26 cellular contexts compared by ENCODE assay signal in the genomic region with DNA sequence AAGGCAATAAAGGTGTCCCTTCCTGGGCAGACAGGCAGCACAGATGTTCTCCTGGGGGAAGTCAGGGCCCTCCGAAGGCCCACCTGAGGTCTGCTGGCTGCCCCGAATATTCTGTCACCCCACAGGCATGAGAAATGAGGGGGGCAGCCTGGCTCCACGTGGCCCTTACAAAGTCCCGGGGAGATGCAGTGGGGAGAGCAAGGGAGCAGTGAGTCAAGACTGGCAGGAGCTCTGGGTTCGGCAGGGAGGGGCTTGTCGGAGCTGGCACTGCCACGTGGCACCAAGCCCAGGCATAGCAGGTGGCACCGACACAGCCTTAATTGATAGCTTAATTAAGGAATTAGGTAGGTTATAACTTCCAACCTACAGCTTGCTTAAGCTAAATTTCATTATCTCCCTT.
A peak's percentile ranks its signal among the peaks of the same experiment; 100 is the strongest.
DNase-seq lines count a peak whose midpoint lies in the region; ATAC-seq and TF ChIP-seq lines count a peak whose summit lies in the region.
"Had no signal": no experiment of that assay in that cellular context is flagged by ENCODE, and none has a peak within 500 bp of the region (broad histone marks: within the 10 kb centered on the region; RNA-seq: fewer than 3 reads in every experiment).

No MANE protein-coding gene starts in this region.

- H3K4me3 ChIP-seq in SU-DHL-6 (ENCODE audit: insufficient read depth, low read length, poor library complexity, severe bottlenecking): no peak overlapping the region
- H3K4me3 ChIP-seq: esophagus muscularis mucosa, heart left ventricle, right atrium auricular region, smooth muscle cell had no signal

- H3K4me3 Mint-ChIP-seq in memory B cell (peak overlapping the region; percentile 7), nephron progenitor cell (no peak overlapping the region)
- H3K4me3 Mint-ChIP-seq: activated naive CD4-positive, alpha-beta T cell treated with anti-CD3 and anti-CD28 coated beads for 36 hours; endodermal cell had no signal

- TF ChIP-seq CTCF in SU-DHL-6 (IDR thresholded peaks at IDR 0.05; ENCODE audit: insufficient read depth, low read length, poor library complexity, severe bottlenecking) (no peak), nephron progenitor cell (IDR thresholded peaks at IDR 0.05) (no peak)

- H3K36me3 ChIP-seq in SU-DHL-6 (ENCODE audit: low read length): no peaks in the 10 kb centered on the region
- H3K36me3 ChIP-seq: esophagus muscularis mucosa, heart left ventricle, right atrium auricular region had no signal

- no peaks in the 10 kb centered on the region for H3K9me2 ChIP-seq in SU-DHL-6 (replicated peaks; ENCODE audit: insufficient read depth, low read length)

- H3K9ac ChIP-seq in SU-DHL-6 (ENCODE audit: low read length): no peak overlapping the region; the same call in 1 of the 2 replicates

- H3K9me3 Mint-ChIP-seq in memory B cell (no peaks in the 10 kb centered on the region), nephron progenitor cell (no peaks in the 10 kb centered on the region)
- H3K9me3 Mint-ChIP-seq: activated naive CD4-positive, alpha-beta T cell treated with anti-CD3 and anti-CD28 coated beads for 36 hours; endodermal cell had no signal

- ATAC-seq in memory B cell (ENCODE audit: low read depth): no peak
- ATAC-seq: heart left ventricle had no signal

- H2AFZ ChIP-seq in SU-DHL-6 (ENCODE audit: low read depth, low read length, severe bottlenecking): no peak overlapping the region

- no peaks in the 10 kb centered on the region for H3K27me3 ChIP-seq in SU-DHL-6 (ENCODE audit: low read length)
- H3K27me3 ChIP-seq: right atrium auricular region had no signal

- no peak overlapping the region for H3K27ac ChIP-seq in SU-DHL-6 (ENCODE audit: low read depth, low read length)
- H3K27ac ChIP-seq: 22Rv1, C4-2B, esophagus muscularis mucosa, heart left ventricle, right atrium auricular region had no signal

- H3K79me2 ChIP-seq in SU-DHL-6 (ENCODE audit: insufficient read depth, low read length): no peaks in the 10 kb centered on the region

- H3K36me3 Mint-ChIP-seq in memory B cell (no peaks in the 10 kb centered on the region), nephron progenitor cell (ENCODE audit: low read depth) (no peaks in the 10 kb centered on the region)

- H3K27ac Mint-ChIP-seq in memory B cell (no peak overlapping the region), nephron progenitor cell (no peak overlapping the region)
- H3K27ac Mint-ChIP-seq: activated naive CD4-positive, alpha-beta T cell treated with anti-CD3 and anti-CD28 coated beads for 36 hours; endodermal cell had no signal

- H3F3A ChIP-seq in SU-DHL-6 (ENCODE audit: insufficient read depth): no peaks in the 10 kb centered on the region

- H3K4me2 ChIP-seq in SU-DHL-6 (ENCODE audit: low read depth, low read length, poor library complexity, severe bottlenecking): peak overlapping the region; percentile 60
- H3K4me2 ChIP-seq: smooth muscle cell had no signal

- H3K4me1 Mint-ChIP-seq in memory B cell (peaks cover 21% of the 10 kb centered on the region), nephron progenitor cell (peaks cover 15% of the 10 kb centered on the region)
- H3K4me1 Mint-ChIP-seq: endodermal cell had no signal

- H3K9me3 ChIP-seq in SU-DHL-6 (ENCODE audit: insufficient read depth, low read length): no peaks in the 10 kb centered on the region
- H3K9me3 ChIP-seq: esophagus muscularis mucosa, heart left ventricle, right atrium auricular region had no signal

- no peaks in the 10 kb centered on the region for H4K20me1 ChIP-seq in SU-DHL-6 (ENCODE audit: low read depth, low read length)

- H3K27me3 Mint-ChIP-seq in memory B cell (no peaks in the 10 kb centered on the region), nephron progenitor cell (ENCODE audit: low read depth, poor library complexity) (peaks cover 33% of the 10 kb centered on the region)

- peak; percentile 51 for DNase-seq in DMS 273 (lab: John Stamatoyannopoulos, UW; ENCODE audit: unreplicated experiment)
- DNase-seq in DMS 273 treated with DMSO at 0.1 percent for 48 hours (lab: John Stamatoyannopoulos, UW): no peak
- peak; percentile 58 for DNase-seq in NCI-H1105 treated with DMSO at 0.1 percent for 48 hours (lab: John Stamatoyannopoulos, UW)
- no peak for DNase-seq in memory B cell (ENCODE audit: low spot score in 2 of 2)
- no peak for DNase-seq in KG1 (lab: John Stamatoyannopoulos, UW)
- DNase-seq in nephron progenitor cell: no peak
- no peak for DNase-seq in NCI-H510A treated with DMSO at 0.1 percent for 48 hours (lab: John Stamatoyannopoulos, UW)
- DNase-seq: activated CD4-positive, alpha-beta T cell treated with anti-CD3 and anti-CD28 coated beads, Interleukin-2, amount 50 U/mL, for 1 hour; activated CD4-positive, CD25-positive, alpha-beta regulatory T cell; activated naive CD4-positive, alpha-beta T cell treated with anti-CD3 and anti-CD28 coated beads for 36 hours; central memory CD4-positive, alpha-beta T cell; dermis blood vessel endothelial cell; endodermal cell; foreskin fibroblast; heart left ventricle; NCI-H345; NCI-H82; OCI-M1; stimulated activated CD4-positive, alpha-beta T cell treated with anti-CD3 and anti-CD28 coated beads, Interleukin-1b, Interleukin-23, amount 100 ng/mL, for 48 hours; stimulated activated naive CD4-positive, alpha-beta T cell treated with Interleukin-2 at 50 U/mL for 16 hours had no signal

Comparison
In these comparisons a context has a peak if more than half of its experiments do, and no peak if none do; other contexts are left out.
1. DNase-seq: peak in DMS 273 (single experiment) and NCI-H1105 treated with DMSO at 0.1 percent for 48 hours (single experiment); none in DMS 273 treated with DMSO at 0.1 percent for 48 hours (single experiment), memory B cell (0 of 2), KG1 (single experiment), nephron progenitor cell (single experiment) and NCI-H510A treated with DMSO at 0.1 percent for 48 hours (single experiment).